Comparison of ENCODE assay signal across 27 cellular contexts in genomic region chr5:159811712-159812111, GRCh38.
"Had no signal": no experiment of that assay in that cellular context is flagged by ENCODE, and none has a peak within 500 bp of the region (broad histone marks: within the 10 kb centered on the region; RNA-seq: fewer than 3 reads in every experiment).

No MANE protein-coding gene starts in this region.

- H3K36me3 Mint-ChIP-seq: neural progenitor cell; stimulated activated effector memory CD8-positive, alpha-beta T cell treated with anti-CD3 and anti-CD28 coated beads, Interleukin-12 subunit alpha, Interleukin-12 subunit beta, amount 100 ng/mL, for 72 hours; stimulated activated naive B cell treated with anti-CD40 and anti-IgM and Interleukin-4, amounts not matched to agents 10 μg/mL and 1 μg/mL and 100 μg/mL, for 72 hours had no signal

- H3K27me3 ChIP-seq: neural progenitor cell, ovary, right lobe of liver, sigmoid colon, stomach, thyroid gland, tibial nerve, upper lobe of left lung, vagina had no signal

- H3K4me3 ChIP-seq: neural progenitor cell, ovary, psoas muscle, right lobe of liver, sigmoid colon, stomach, thoracic aorta, thyroid gland, tibial nerve, upper lobe of left lung, vagina had no signal

- H3K4me1 Mint-ChIP-seq: neural progenitor cell; stimulated activated effector memory CD8-positive, alpha-beta T cell treated with anti-CD3 and anti-CD28 coated beads, Interleukin-12 subunit alpha, Interleukin-12 subunit beta, amount 100 ng/mL, for 72 hours; stimulated activated naive B cell treated with anti-CD40 and anti-IgM and Interleukin-4, amounts not matched to agents 10 μg/mL and 1 μg/mL and 100 μg/mL, for 72 hours had no signal

- H3K79me2 ChIP-seq: parathyroid adenoma had no signal

- H3K27ac ChIP-seq: neural progenitor cell, ovary, parathyroid adenoma, psoas muscle, right lobe of liver, sigmoid colon, stomach, thoracic aorta, thyroid gland, tibial nerve, upper lobe of left lung, vagina had no signal

- ATAC-seq: psoas muscle; right cardiac atrium; right lobe of liver; stimulated activated effector memory CD8-positive, alpha-beta T cell treated with anti-CD3 and anti-CD28 coated beads, Interleukin-12 subunit alpha, Interleukin-12 subunit beta, amount 100 ng/mL, for 72 hours; stimulated activated naive B cell treated with anti-CD40 and anti-IgM and Interleukin-4, amounts not matched to agents 10 μg/mL and 1 μg/mL and 100 μg/mL, for 72 hours had no signal

- H3K36me3 ChIP-seq: neural progenitor cell, ovary, right lobe of liver, sigmoid colon, stomach, thoracic aorta, thyroid gland, tibial nerve, upper lobe of left lung, vagina had no signal

- H3K4me1 ChIP-seq: parathyroid adenoma, psoas muscle, right lobe of liver, sigmoid colon, tibial nerve, vagina had no signal

- H3K9ac ChIP-seq: neural progenitor cell, parathyroid adenoma had no signal

- H3K4me3 Mint-ChIP-seq: nephron; neural progenitor cell; stimulated activated effector memory CD8-positive, alpha-beta T cell treated with anti-CD3 and anti-CD28 coated beads, Interleukin-12 subunit alpha, Interleukin-12 subunit beta, amount 100 ng/mL, for 72 hours; stimulated activated naive B cell treated with anti-CD40 and anti-IgM and Interleukin-4, amounts not matched to agents 10 μg/mL and 1 μg/mL and 100 μg/mL, for 72 hours; stimulated activated naive CD8-positive, alpha-beta T cell treated with anti-CD3 and anti-CD28 coated beads, Interleukin-15, Interleukin-2, amounts not matched to agents 100 ng/mL and 50 ng/mL, for 24 hours had no signal

- H3K27ac Mint-ChIP-seq: nephron; neural progenitor cell; progenitor cell of endocrine pancreas; stimulated activated effector memory CD8-positive, alpha-beta T cell treated with anti-CD3 and anti-CD28 coated beads, Interleukin-12 subunit alpha, Interleukin-12 subunit beta, amount 100 ng/mL, for 72 hours; stimulated activated naive B cell treated with anti-CD40 and anti-IgM and Interleukin-4, amounts not matched to agents 10 μg/mL and 1 μg/mL and 100 μg/mL, for 72 hours; stimulated activated naive CD8-positive, alpha-beta T cell treated with anti-CD3 and anti-CD28 coated beads, Interleukin-15, Interleukin-2, amounts not matched to agents 100 ng/mL and 50 ng/mL, for 24 hours had no signal

- H3K4me2 ChIP-seq: neural progenitor cell had no signal

- H3K9me3 ChIP-seq: ovary, psoas muscle, right lobe of liver, thoracic aorta, thyroid gland, upper lobe of left lung, vagina had no signal

- DNase-seq: occipital lobe; ovary; posterior cingulate gyrus; psoas muscle; right cardiac atrium; right lobe of liver; sigmoid colon; small intestine; stimulated activated CD4-positive, alpha-beta T cell treated with anti-CD3 and anti-CD28 coated beads, Interleukin-15, amount 100 ng/mL, for 24 hours; stimulated activated CD4-positive, alpha-beta T cell treated with anti-CD3 and anti-CD28 coated beads, Interleukin-2, amount 100 ng/mL, for 24 hours; stimulated activated CD4-positive, alpha-beta T cell treated with anti-CD3 and anti-CD28 coated beads, Interleukin-2, amount 100 ng/mL, for 48 hours; stimulated activated CD4-positive, alpha-beta T cell treated with anti-CD3 and anti-CD28 coated beads, Interleukin-4, amount 100 ng/mL, for 24 hours; stimulated activated naive B cell treated with anti-CD40 and anti-IgM and Interleukin-4, amounts not matched to agents 10 μg/mL and 1 μg/mL and 100 μg/mL, for 72 hours; stimulated activated naive CD4-positive, alpha-beta T cell treated with Interleukin-2 at 50 U/mL for 16 hours; stomach; thyroid gland; trophoblast cell; upper lobe of left lung had no signal

- H2AFZ ChIP-seq: neural progenitor cell, parathyroid adenoma had no signal
